1 cellular context compared by ENCODE assay signal in genomic region chr12:24363177-24363754, GRCh38.
TF ChIP-seq lines count a peak whose summit lies in the region.

No MANE protein-coding gene starts in this region.

TF ChIP-seq in HEK293, 187 proteins besides CTCF, POLR2A, EP300 and RAD21 (continued from another document and continues in another):
- TF ChIP-seq REST (tag by site-specific recombination; IDR thresholded peaks at IDR 0.05) (no peak), ZNF677 (tag by site-specific recombination; IDR thresholded peaks at IDR 0.05) (no peak), ZFP41 (tag by site-specific recombination; IDR thresholded peaks at IDR 0.05; ENCODE audit: borderline replicate concordance) (no peak), FEZF1 (tag by site-specific recombination; IDR thresholded peaks at IDR 0.05) (peak; percentile 81), MEIS1 (CRISPR knock-in tag; IDR thresholded peaks at IDR 0.05; ENCODE audit: borderline replicate concordance) (no peak), ZSCAN5A (tag by site-specific recombination; IDR thresholded peaks at IDR 0.05) (no peak), ZNF19 (tag by site-specific recombination; IDR thresholded peaks at IDR 0.05; ENCODE audit: low read depth) (no peak), WT1 (tag by site-specific recombination; IDR thresholded peaks at IDR 0.05) (0 out of 2 replicates have a peak, but pooled peaks have one; percentile 51), KLF10 (tag by site-specific recombination; IDR thresholded peaks at IDR 0.05) (0 out of 2 replicates have a peak, but pooled peaks have one; percentile 26), ZNF18 (tag by site-specific recombination; IDR thresholded peaks at IDR 0.05) (no peak), ZNF202 (tag by site-specific recombination; IDR thresholded peaks at IDR 0.05; ENCODE audit: borderline replicate concordance) (no peak), ZFHX2 (tag by site-specific recombination; conservative IDR thresholded peaks at IDR 0.05) (no peak), ZNF561 (tag by site-specific recombination; IDR thresholded peaks at IDR 0.05; ENCODE audit: borderline replicate concordance) (0 out of 2 replicates have a peak, but pooled peaks have one; percentile 26), HIC1 (tag by site-specific recombination; IDR thresholded peaks at IDR 0.05) (no peak), OSR2 (tag by site-specific recombination; IDR thresholded peaks at IDR 0.05) (peak; percentile 57; the same call in 1 of the 2 replicates), ZSCAN4 (tag by site-specific recombination; IDR thresholded peaks at IDR 0.05) (no peak), ZNF510 (tag by site-specific recombination; IDR thresholded peaks at IDR 0.05; ENCODE audit: insufficient replicate concordance) (no peak), ZNF10 (tag by site-specific recombination; IDR thresholded peaks at IDR 0.05) (no peak), ZNF555 (tag by site-specific recombination; conservative IDR thresholded peaks at IDR 0.05) (no peak), GFI1B (tag by site-specific recombination; IDR thresholded peaks at IDR 0.05) (no peak), YY2 (tag by site-specific recombination; IDR thresholded peaks at IDR 0.05) (no peak), PATZ1 (tag by site-specific recombination; IDR thresholded peaks at IDR 0.05) (no peak), MYNN (tag by site-specific recombination; IDR thresholded peaks at IDR 0.05; ENCODE audit: borderline replicate concordance) (no peak), ZNF184 (tag by site-specific recombination; IDR thresholded peaks at IDR 0.05) (no peak), ZBTB17 (tag by site-specific recombination; IDR thresholded peaks at IDR 0.05) (no peak), ZNF157 (tag by site-specific recombination; IDR thresholded peaks at IDR 0.05) (no peak), TRIM28 (IDR thresholded peaks at IDR 0.05; ENCODE audit: borderline replicate concordance, low read length) (no peak), GLI2 (tag by site-specific recombination; IDR thresholded peaks at IDR 0.05; ENCODE audit: borderline replicate concordance, low read depth) (no peak), ZNF768 (tag by site-specific recombination; IDR thresholded peaks at IDR 0.05) (no peak), TSHZ1 (tag by site-specific recombination; IDR thresholded peaks at IDR 0.05; ENCODE audit: borderline replicate concordance) (no peak), ZNF140 (tag by site-specific recombination; IDR thresholded peaks at IDR 0.05) (no peak), ZSCAN16 (tag by site-specific recombination; IDR thresholded peaks at IDR 0.05) (no peak), ZNF792 (tag by site-specific recombination; IDR thresholded peaks at IDR 0.05) (0 out of 2 replicates have a peak, but pooled peaks have one; percentile 63), YY1 (tag by site-specific recombination; IDR thresholded peaks at IDR 0.05) (no peak), ZNF624 (tag by site-specific recombination; IDR thresholded peaks at IDR 0.05) (no peak), ZNF350 (tag by site-specific recombination; IDR thresholded peaks at IDR 0.05) (no peak), ZNF211 (tag by site-specific recombination; IDR thresholded peaks at IDR 0.05; ENCODE audit: low read depth) (no peak), ZNF785 (tag by site-specific recombination; IDR thresholded peaks at IDR 0.05) (no peak), ZNF239 (tag by site-specific recombination; IDR thresholded peaks at IDR 0.05) (no peak), ZNF610 (tag by site-specific recombination; IDR thresholded peaks at IDR 0.05; ENCODE audit: borderline replicate concordance) (no peak), ZNF514 (tag by site-specific recombination; IDR thresholded peaks at IDR 0.05) (no peak), AEBP2 (tag by site-specific recombination; IDR thresholded peaks at IDR 0.05; ENCODE audit: borderline replicate concordance) (no peak), PRDM1 (tag by site-specific recombination; IDR thresholded peaks at IDR 0.05) (no peak), ZBTB48 (tag by site-specific recombination; IDR thresholded peaks at IDR 0.05) (no peak), OVOL3 (tag by site-specific recombination; IDR thresholded peaks at IDR 0.05) (no peak), ZBTB1 (tag by site-specific recombination; IDR thresholded peaks at IDR 0.05) (no peak), ZNF175 (tag by site-specific recombination; IDR thresholded peaks at IDR 0.05) (no peak), INSM2 (tag by site-specific recombination; IDR thresholded peaks at IDR 0.05) (no peak), ZNF701 (tag by site-specific recombination; IDR thresholded peaks at IDR 0.05) (no peak)
